Comparison of ENCODE assay signal across 10 cellular contexts in genomic region chr6:113697642-113698410, GRCh38.
DNase-seq lines count a peak whose midpoint lies in the region; ATAC-seq and TF ChIP-seq lines count a peak whose summit lies in the region.
"Had no signal": no experiment of that assay in that cellular context is flagged by ENCODE, and none has a peak within 500 bp of the region (broad histone marks: within the 10 kb centered on the region; RNA-seq: fewer than 3 reads in every experiment).

No MANE protein-coding gene starts in this region.

- H3K9me3 ChIP-seq in transverse colon (no peaks in the 10 kb centered on the region), adrenal gland (replicated peaks in 1 of 3) (no peaks in the 10 kb centered on the region)
- H3K9me3 ChIP-seq: right lobe of liver had no signal

- H3K36me3 ChIP-seq in transverse colon: no peaks in the 10 kb centered on the region
- no peaks in the 10 kb centered on the region for H3K36me3 ChIP-seq in adrenal gland (replicated peaks in 1 of 2)
- no peaks in the 10 kb centered on the region for H3K36me3 ChIP-seq in GM23338 (ENCODE audit: insufficient read depth)
- H3K36me3 ChIP-seq: right lobe of liver had no signal

- H3K9me3 Mint-ChIP-seq in GM23338: no peaks in the 10 kb centered on the region
- H3K9me3 Mint-ChIP-seq: activated naive CD4-positive, alpha-beta T cell treated with anti-CD3 and anti-CD28 coated beads for 36 hours had no signal

- ATAC-seq in GM19351 (IDR thresholded peaks at IDR 0.05; ENCODE audit: unreplicated experiment) (peak; percentile 89), GM23338 (no peak)

- H3F3A ChIP-seq in GM23338 (replicated peaks; ENCODE audit: low read depth): no peaks in the 10 kb centered on the region

- H3K27me3 Mint-ChIP-seq in GM23338 (ENCODE audit: insufficient read depth, low read depth, poor library complexity): no peaks in the 10 kb centered on the region

- H3K4me1 ChIP-seq in transverse colon (peaks cover 0 to 28% (median 5%) of the 10 kb centered on the region in 4 donors), adrenal gland (replicated peaks in 1 of 2) (no peaks in the 10 kb centered on the region), GM23338 (ENCODE audit: insufficient read depth) (no peaks in the 10 kb centered on the region)

- H4K20me1 ChIP-seq in GM23338 (replicated peaks; ENCODE audit: insufficient read depth): no peaks in the 10 kb centered on the region

- peak; percentile 77 for DNase-seq in HS-5 (ENCODE audit: low read depth)
- peak; percentile 94 for DNase-seq in amniotic epithelial cell (ENCODE audit: low read depth)
- DNase-seq in skeletal muscle cell (ENCODE audit: low read depth): peak; percentile 74
- DNase-seq in transverse colon: no peak
- no peak for DNase-seq in activated CD8-positive, alpha-beta memory T cell treated with anti-CD3 and anti-CD28 coated beads for 24 hours
- no peak for DNase-seq in adrenal gland
- DNase-seq in GM23338 (ENCODE audit: low spot score): no peak
- DNase-seq: activated naive CD4-positive, alpha-beta T cell treated with anti-CD3 and anti-CD28 coated beads for 36 hours; right lobe of liver had no signal

- intact Hi-C loops in transverse colon (cut with DNase I; ENCODE audit: low total_unique reads) (no loop called here), adrenal gland (cut with DNase I) (no loop called here)

- no peak overlapping the region for H3K27ac Mint-ChIP-seq in GM23338
- H3K27ac Mint-ChIP-seq: activated naive CD4-positive, alpha-beta T cell treated with anti-CD3 and anti-CD28 coated beads for 36 hours had no signal

- TF ChIP-seq POLR2A in transverse colon (IDR thresholded peaks at IDR 0.05): no peak
- TF ChIP-seq POLR2A in adrenal gland (IDR thresholded peaks at IDR 0.05): no peak

- H3K9me2 ChIP-seq in GM23338 (ENCODE audit: insufficient read depth): peaks cover 5% of the 10 kb centered on the region; the same call in 1 of the 2 replicates

- H3K27me3 ChIP-seq in transverse colon (no peaks in the 10 kb centered on the region), adrenal gland (no peaks in the 10 kb centered on the region), GM23338 (ENCODE audit: insufficient read depth) (no peaks in the 10 kb centered on the region)
- H3K27me3 ChIP-seq: right lobe of liver had no signal

- peaks cover 8% of the 10 kb centered on the region for H3K4me1 Mint-ChIP-seq in GM23338

- H3K27ac ChIP-seq in transverse colon: no peak overlapping the region
- no peak overlapping the region for H3K27ac ChIP-seq in adrenal gland
- H3K27ac ChIP-seq in GM23338 (ENCODE audit: low read depth): no peak overlapping the region
- H3K27ac ChIP-seq: right lobe of liver had no signal

- no peak overlapping the region for H3K4me2 ChIP-seq in GM23338

- no peak overlapping the region for H2AFZ ChIP-seq in GM23338

- WGBS in transverse colon (ENCODE audit: low coverage in 1 of 2), 2 donors: 71 to 77% methylated on average over 4 of the region's 4 CpGs
- 72 to 80% (median 77%) methylated on average over 4 of the region's 4 CpGs for WGBS in adrenal gland, 4 donors

- H3K4me3 ChIP-seq in skeletal muscle cell (ENCODE audit: low read depth, low read length): no peak overlapping the region
- H3K4me3 ChIP-seq in transverse colon: no peak overlapping the region
- H3K4me3 ChIP-seq in adrenal gland: no peak overlapping the region
- H3K4me3 ChIP-seq in GM23338: no peak overlapping the region
- H3K4me3 ChIP-seq: right lobe of liver had no signal

- H3K79me2 ChIP-seq in GM23338 (replicated peaks; ENCODE audit: insufficient read depth): no peaks in the 10 kb centered on the region

- TF ChIP-seq EP300 in transverse colon (IDR thresholded peaks at IDR 0.05; ENCODE audit: low read depth): no peak

- H3K36me3 Mint-ChIP-seq in GM23338 (ENCODE audit: low read depth): no peaks in the 10 kb centered on the region

- no peak overlapping the region for H3K4me3 Mint-ChIP-seq in GM23338
- H3K4me3 Mint-ChIP-seq: activated naive CD4-positive, alpha-beta T cell treated with anti-CD3 and anti-CD28 coated beads for 36 hours had no signal

- in situ Hi-C loops in transverse colon (cut with MboI; ENCODE audit: low pct_ligation_motif_present in 1 of 4, low pct_unique_long_range_greater_than_20kb in 1 of 4, low sequenced_read_pairs in 3 of 4): no loop called here

- no peak for TF ChIP-seq CTCF in transverse colon (IDR thresholded peaks at IDR 0.05)
- no peak for TF ChIP-seq CTCF in adrenal gland (IDR thresholded peaks at IDR 0.05)
- no peak for TF ChIP-seq CTCF in GM23338 (conservative IDR thresholded peaks at IDR 0.05; ENCODE audit: low read depth in 2 of 2)

TF ChIP-seq in GM23338, 12 proteins besides CTCF, POLR2A, EP300 and RAD21:
- TF ChIP-seq STAT1 (IDR thresholded peaks at IDR 0.05; ENCODE audit: unreplicated experiment): no peak

Comparison
In these comparisons a context has a peak if more than half of its experiments do, and no peak if none do; other contexts are left out.
1. DNase-seq: peak in HS-5 (single experiment), amniotic epithelial cell (single experiment) and skeletal muscle cell (single experiment); none in transverse colon (single experiment), activated CD8-positive, alpha-beta memory T cell treated with anti-CD3 and anti-CD28 coated beads for 24 hours (single experiment), adrenal gland (0 of 7) and GM23338 (single experiment).